ENCODE assay signal across 9 cellular contexts in the genomic region with DNA sequence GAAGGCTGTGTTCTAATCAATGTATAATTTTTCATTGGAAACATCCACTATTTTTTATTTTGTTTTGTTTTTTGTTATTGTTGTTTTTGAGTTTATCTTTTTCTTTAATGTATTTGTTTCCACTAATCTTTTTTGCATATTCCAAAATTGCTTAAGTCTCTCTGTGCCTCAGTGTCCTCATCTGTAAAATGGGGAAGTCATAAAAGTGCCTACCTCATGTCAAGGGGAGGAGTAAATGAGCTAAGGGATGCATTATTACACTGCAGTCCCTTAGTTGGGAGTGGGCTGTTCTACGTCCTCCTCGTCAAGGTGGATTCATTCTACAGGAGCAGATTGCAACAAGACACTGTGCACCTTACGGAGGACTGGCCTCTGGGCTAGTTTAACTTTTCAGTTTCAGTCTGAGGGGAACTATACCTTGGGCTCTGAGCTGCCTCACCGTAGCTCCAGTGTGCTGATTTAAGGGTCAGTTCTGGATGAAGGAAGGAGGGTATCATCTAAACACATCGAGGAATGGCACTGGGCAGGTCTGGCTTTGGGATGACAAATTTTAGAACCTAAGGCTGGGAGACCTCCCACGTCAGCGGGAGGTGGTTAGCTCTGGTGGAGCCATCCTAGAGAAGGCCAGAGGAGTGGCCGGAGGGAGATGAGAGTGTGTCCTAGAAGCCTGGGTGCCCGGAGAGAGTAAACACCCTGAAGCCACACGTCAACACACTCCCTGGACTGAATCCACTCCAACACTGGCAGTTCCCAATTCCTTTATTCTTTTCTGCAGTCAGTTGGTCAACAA. TPM values are rescaled to one million over a fixed set of nuclear protein-coding genes. Genes with fewer than 3 reads are reported as not detected.
DNase-seq lines count a peak whose midpoint lies in the region; ATAC-seq and TF ChIP-seq lines count a peak whose summit lies in the region.
"Had no signal": no experiment of that assay in that cellular context is flagged by ENCODE, and none has a peak within 500 bp of the region (broad histone marks: within the 10 kb centered on the region; RNA-seq: fewer than 3 reads in every experiment).

No MANE protein-coding gene starts in this region.

- no peak for ATAC-seq in activated CD4-positive, alpha-beta T cell treated with anti-CD3 and anti-CD28 coated beads for 36 hours
- ATAC-seq in stimulated activated naive CD8-positive, alpha-beta T cell treated with anti-CD3 and anti-CD28 coated beads, Interleukin-15, amount 100 ng/mL, for 72 hours = no peak
- ATAC-seq in HG02981 (IDR thresholded peaks at IDR 0.05; ENCODE audit: unreplicated experiment) = no peak
- ATAC-seq in HG02571 (IDR thresholded peaks at IDR 0.05; ENCODE audit: unreplicated experiment) = no peak

- no peaks in the 10 kb centered on the region for H3K9me3 Mint-ChIP-seq in activated CD4-positive, alpha-beta T cell treated with anti-CD3 and anti-CD28 coated beads for 36 hours (ENCODE audit: low read depth)
- H3K9me3 Mint-ChIP-seq in stimulated activated naive CD8-positive, alpha-beta T cell treated with anti-CD3 and anti-CD28 coated beads, Interleukin-15, amount 100 ng/mL, for 72 hours = no peaks in the 10 kb centered on the region
- H3K9me3 Mint-ChIP-seq: neural crest cell had no signal

- no peak overlapping the region for H3K4me3 Mint-ChIP-seq in activated CD4-positive, alpha-beta T cell treated with anti-CD3 and anti-CD28 coated beads for 36 hours
- H3K4me3 Mint-ChIP-seq in stimulated activated naive CD8-positive, alpha-beta T cell treated with anti-CD3 and anti-CD28 coated beads, Interleukin-15, amount 100 ng/mL, for 72 hours = peak overlapping the region; percentile 0 to 89

- H3K4me1 Mint-ChIP-seq in activated CD4-positive, alpha-beta T cell treated with anti-CD3 and anti-CD28 coated beads for 36 hours = peaks cover 68% of the 10 kb centered on the region
- H3K4me1 Mint-ChIP-seq in stimulated activated naive CD8-positive, alpha-beta T cell treated with anti-CD3 and anti-CD28 coated beads, Interleukin-15, amount 100 ng/mL, for 72 hours = peaks cover 67% of the 10 kb centered on the region

- no peak for DNase-seq in activated CD4-positive, alpha-beta T cell treated with anti-CD3 and anti-CD28 coated beads for 36 hours
- DNase-seq in activated CD4-positive, alpha-beta T cell treated with anti-CD3 and anti-CD28 coated beads for 48 hours = no peak
- DNase-seq in fibroblast of lung (ENCODE audit: low read depth in 2 of 2) (no peak), OCI-M2 (lab: John Stamatoyannopoulos, UW; ENCODE audit: unreplicated experiment) (no peak)
- no peak for DNase-seq in stimulated activated naive CD8-positive, alpha-beta T cell treated with anti-CD3 and anti-CD28 coated beads, Interleukin-15, amount 100 ng/mL, for 72 hours

- H3K9me3 ChIP-seq in OCI-LY3 (ENCODE audit: insufficient read depth, low read length) (no peaks in the 10 kb centered on the region), fibroblast of lung (ENCODE audit: control insufficient read depth, insufficient read depth, low read depth, low read length) (no peaks in the 10 kb centered on the region)

- CTCF ChIA-PET in activated CD4-positive, alpha-beta T cell treated with anti-CD3 and anti-CD28 coated beads for 36 hours (lab: Charles Lee) = interaction anchor here (0.6 to 2.4 kb wide), 11 partner anchors 9 to 238 kb away, joined by 3 to 43 read pairs (median 4); a partner anchor contains a TSS

- H3K9ac ChIP-seq in OCI-LY3 (ENCODE audit: low read length) = peak overlapping the region; percentile 67
- H3K9ac ChIP-seq in fibroblast of lung (ENCODE audit: insufficient read depth, low read length) = no peak overlapping the region

- intact Hi-C loops in activated CD4-positive, alpha-beta T cell treated with anti-CD3 and anti-CD28 coated beads for 36 hours (cut with DNase I, micrococcal nuclease) = no loop called here

- H3K36me3 Mint-ChIP-seq in activated CD4-positive, alpha-beta T cell treated with anti-CD3 and anti-CD28 coated beads for 36 hours (ENCODE audit: low read depth) = peaks cover 3% of the 10 kb centered on the region

- H2AFZ ChIP-seq in OCI-LY3 (ENCODE audit: low read depth, low read length) = no peak overlapping the region
- H2AFZ ChIP-seq in fibroblast of lung (ENCODE audit: low read length) = peak overlapping the region; percentile 39

- H3K36me3 ChIP-seq in OCI-LY3 (replicated peaks; ENCODE audit: low read depth, low read length) (no peaks in the 10 kb centered on the region), fibroblast of lung (ENCODE audit: control insufficient read depth, insufficient read depth, low read length) (no peaks in the 10 kb centered on the region)

- peaks cover 19% of the 10 kb centered on the region for H3K79me2 ChIP-seq in OCI-LY3 (ENCODE audit: low read length)
- H3K79me2 ChIP-seq in fibroblast of lung (ENCODE audit: control insufficient read depth, insufficient read depth, low read length) = peaks cover 2% of the 10 kb centered on the region

- H3K4me3 ChIP-seq in OCI-LY3 (ENCODE audit: low read length) (peak overlapping the region; percentile 63), fibroblast of lung (replicated peaks in 1 of 4; ENCODE audit: control extremely low read depth in 1 of 4, insufficient read depth in 1 of 4, low read depth in 3 of 4, low read length in 4 of 4) (no peak overlapping the region)

- H4K20me1 ChIP-seq in OCI-LY3 (ENCODE audit: insufficient read depth, low read length) = no peaks in the 10 kb centered on the region
- H4K20me1 ChIP-seq in fibroblast of lung (ENCODE audit: control insufficient read depth, extremely low read depth, insufficient read depth, low read length) = no peaks in the 10 kb centered on the region

- no peak for TF ChIP-seq CTCF in OCI-LY3 (IDR thresholded peaks at IDR 0.05; ENCODE audit: low read depth, low read length)
- no peak for TF ChIP-seq CTCF in fibroblast of lung (conservative IDR thresholded peaks at IDR 0.05 in 1 of 2, IDR thresholded peaks at IDR 0.05 in 1 of 2; ENCODE audit: low read depth in 1 of 2, low read length in 2 of 2)

- H3K27me3 Mint-ChIP-seq in activated CD4-positive, alpha-beta T cell treated with anti-CD3 and anti-CD28 coated beads for 36 hours = no peaks in the 10 kb centered on the region
- H3K27me3 Mint-ChIP-seq in stimulated activated naive CD8-positive, alpha-beta T cell treated with anti-CD3 and anti-CD28 coated beads, Interleukin-15, amount 100 ng/mL, for 72 hours = no peaks in the 10 kb centered on the region

- H3K4me2 ChIP-seq in OCI-LY3 (ENCODE audit: low read length) = peak overlapping the region; percentile 85
- H3K4me2 ChIP-seq in fibroblast of lung (ENCODE audit: extremely low read depth, insufficient read depth, low read length) = no peak overlapping the region

- H3K27ac ChIP-seq in OCI-LY3 (ENCODE audit: low read length) (peak overlapping the region; percentile 98), fibroblast of lung (ENCODE audit: insufficient read depth, low read length) (no peak overlapping the region)

- POLR2A ChIA-PET in activated CD4-positive, alpha-beta T cell treated with anti-CD3 and anti-CD28 coated beads for 36 hours (lab: Charles Lee) = no interaction called here

- H3K27ac Mint-ChIP-seq in activated CD4-positive, alpha-beta T cell treated with anti-CD3 and anti-CD28 coated beads for 36 hours = peak overlapping the region; percentile 47
- peak overlapping the region in 1 of 2 donors; percentile 91 for H3K27ac Mint-ChIP-seq in stimulated activated naive CD8-positive, alpha-beta T cell treated with anti-CD3 and anti-CD28 coated beads, Interleukin-15, amount 100 ng/mL, for 72 hours

- H3K4me1 ChIP-seq in OCI-LY3 (ENCODE audit: low read length) = peaks cover 61% of the 10 kb centered on the region
- peaks cover 30% of the 10 kb centered on the region for H3K4me1 ChIP-seq in fibroblast of lung (ENCODE audit: control insufficient read depth, extremely low read depth, insufficient read depth, low read length)

- no peaks in the 10 kb centered on the region for H3K27me3 ChIP-seq in OCI-LY3 (ENCODE audit: low read depth, low read length)
- H3K27me3 ChIP-seq in fibroblast of lung (ENCODE audit: control insufficient read depth, insufficient read depth, low read length) = no peaks in the 10 kb centered on the region

RNA-seq across cellular contexts. Expression of a gene that starts 5.1 kb away (rescaled TPM):
- 100 to 1,000 TPM; 124 to 157 TPM for total RNA-seq in activated CD4-positive, alpha-beta T cell treated with anti-CD3 and anti-CD28 coated beads for 36 hours
- total RNA-seq in fibroblast of lung = 162 and 174 TPM in 2 replicates
- polyA plus RNA-seq in fibroblast of lung = 434 and 465 TPM in 2 replicates
- polyA plus RNA-seq in fibroblast of lung (2012) = 342 and 345 TPM in 2 replicates
- polyA minus RNA-seq in fibroblast of lung (ENCODE audit: low replicate concordance) = 9.0 and 17.0 TPM in 2 replicates
